Comparison of ENCODE assay signal across 8 cellular contexts in genomic region chr9:135971892-135972291, GRCh38. TPM values are rescaled to one million over a fixed set of nuclear protein-coding genes. Genes with fewer than 3 reads are reported as not detected.
A peak's percentile ranks its signal among the peaks of the same experiment; 100 is the strongest.
DNase-seq lines count a peak whose midpoint lies in the region; ATAC-seq and TF ChIP-seq lines count a peak whose summit lies in the region.

No MANE protein-coding gene starts in this region.

- peaks cover 6 to 38% (median 26%) of the 10 kb centered on the region in 9 donors for H3K4me1 ChIP-seq in heart right ventricle

- ATAC-seq in WTC11: peak; percentile 85
- ATAC-seq in HG02678 (IDR thresholded peaks at IDR 0.05; ENCODE audit: unreplicated experiment): no peak
- ATAC-seq in GM19328 (IDR thresholded peaks at IDR 0.05; ENCODE audit: unreplicated experiment): no peak
- ATAC-seq in heart right ventricle: no peak

- H3K4me1 Mint-ChIP-seq in WTC11 (peaks cover 19% of the 10 kb centered on the region), endothelial cell (ENCODE audit: unreplicated experiment) (peaks cover 7% of the 10 kb centered on the region)

- no peak for TF ChIP-seq CTCF in WTC11 (IDR thresholded peaks at IDR 0.05)
- TF ChIP-seq CTCF in endothelial cell (IDR thresholded peaks at IDR 0.05; ENCODE audit: unreplicated experiment): no peak
- no peak for TF ChIP-seq CTCF in heart right ventricle (IDR thresholded peaks at IDR 0.05)

- H3K36me3 ChIP-seq in heart right ventricle: no peaks in the 10 kb centered on the region

- WGBS in heart right ventricle, 2 donors: 25 to 41% methylated on average over 13 of the region's 13 CpGs

- H3K9me3 ChIP-seq in heart right ventricle: no peaks in the 10 kb centered on the region

- intact Hi-C loops in heart right ventricle (cut with DNase I): no loop called here

- no peak overlapping the region for H3K27ac ChIP-seq in heart right ventricle

- H3K36me3 Mint-ChIP-seq in WTC11 (no peaks in the 10 kb centered on the region), endothelial cell (ENCODE audit: low read depth, unreplicated experiment) (no peaks in the 10 kb centered on the region)

- H3K4me3 Mint-ChIP-seq in WTC11 (no peak overlapping the region), endothelial cell (ENCODE audit: unreplicated experiment) (no peak overlapping the region)

- no peak overlapping the region for H3K4me3 ChIP-seq in heart right ventricle

- POLR2A ChIA-PET in WTC11 (lab: Charles Lee): no interaction called here

- no peaks in the 10 kb centered on the region for H3K27me3 Mint-ChIP-seq in WTC11 (ENCODE audit: low read depth)
- peaks cover 6% of the 10 kb centered on the region for H3K27me3 Mint-ChIP-seq in endothelial cell (ENCODE audit: unreplicated experiment)

- no peak overlapping the region for H3K27ac Mint-ChIP-seq in WTC11
- H3K27ac Mint-ChIP-seq in endothelial cell (ENCODE audit: unreplicated experiment): no peak overlapping the region

- H3K27me3 ChIP-seq in heart right ventricle: peaks cover 0 to 3% (median 0%) of the 10 kb centered on the region in 7 donors

- DNase-seq in HuH-7 (ENCODE audit: low spot score) (peak; percentile 89), WTC11 (ENCODE audit: low spot score) (peak; percentile 98), endothelial cell (ENCODE audit: low spot score) (peak; percentile 67), SHP77 (lab: John Stamatoyannopoulos, UW) (no peak), heart right ventricle (no peak)
- DNase-seq in stimulated activated CD4-positive, alpha-beta T cell treated with anti-CD3 and anti-CD28 coated beads, Interleukin-2, amount 100 ng/mL, for 24 hours: peak; percentile 39 to 49

- H3K9me3 Mint-ChIP-seq in WTC11 (no peaks in the 10 kb centered on the region), endothelial cell (ENCODE audit: unreplicated experiment) (no peaks in the 10 kb centered on the region)

- CTCF ChIA-PET in WTC11 (lab: Charles Lee): interaction anchor here (0.7 kb wide), 1 partner anchor 151 kb away, joined by 4 read pairs; no protein-coding TSS in a partner anchor

TF ChIP-seq in WTC11, 78 proteins besides CTCF, POLR2A, EP300 and RAD21 (continues in another document):
- peak; percentile 79 for TF ChIP-seq ZNF423 (CRISPR knock-in tag; IDR thresholded peaks at IDR 0.05)
- TF ChIP-seq ZNF263 (CRISPR knock-in tag; IDR thresholded peaks at IDR 0.05; ENCODE audit: low read depth): peak; percentile 85
- no peak for TF ChIP-seq GTF2I (CRISPR knock-in tag; conservative IDR thresholded peaks at IDR 0.05)
- peak; percentile 99 for TF ChIP-seq FOXK1 (CRISPR knock-in tag; IDR thresholded peaks at IDR 0.05)
- peak; percentile 95 for TF ChIP-seq ELF4 (CRISPR knock-in tag; IDR thresholded peaks at IDR 0.05; ENCODE audit: low read depth)
- no peak for TF ChIP-seq NFATC4 (CRISPR knock-in tag; IDR thresholded peaks at IDR 0.05)
- TF ChIP-seq FOXP1 (CRISPR knock-in tag; IDR thresholded peaks at IDR 0.05; ENCODE audit: borderline replicate concordance): peak; percentile 100
- TF ChIP-seq CREM (CRISPR knock-in tag; IDR thresholded peaks at IDR 0.05): peak; percentile 94
- peak; percentile 99 for TF ChIP-seq TP53 (CRISPR knock-in tag; IDR thresholded peaks at IDR 0.05)
- peak; percentile 99 for TF ChIP-seq ZBTB43 (CRISPR knock-in tag; IDR thresholded peaks at IDR 0.05)
- TF ChIP-seq ZNF416 (CRISPR knock-in tag; IDR thresholded peaks at IDR 0.05): no peak
- peak; percentile 98 for TF ChIP-seq MAX (CRISPR knock-in tag; IDR thresholded peaks at IDR 0.05)
- TF ChIP-seq ZNF138 (CRISPR knock-in tag; conservative IDR thresholded peaks at IDR 0.05): no peak; the same call in 1 of the 2 replicates
- peak; percentile 99 for TF ChIP-seq CBFB (CRISPR knock-in tag; IDR thresholded peaks at IDR 0.05; ENCODE audit: low read depth)
- TF ChIP-seq SMAD3 (CRISPR knock-in tag; IDR thresholded peaks at IDR 0.05; ENCODE audit: borderline replicate concordance): peak; percentile 100
- no peak for TF ChIP-seq AR (CRISPR knock-in tag; IDR thresholded peaks at IDR 0.05)
- peak; percentile 96 for TF ChIP-seq SP1 (CRISPR knock-in tag; conservative IDR thresholded peaks at IDR 0.05)
- no peak for TF ChIP-seq RORB (CRISPR knock-in tag; IDR thresholded peaks at IDR 0.05)
- TF ChIP-seq STAT6 (CRISPR knock-in tag; conservative IDR thresholded peaks at IDR 0.05; ENCODE audit: low read depth): peak; percentile 96; the same call in 1 of the 2 replicates
- TF ChIP-seq PRRX2 (CRISPR knock-in tag; IDR thresholded peaks at IDR 0.05): peak; percentile 91; the same call in 1 of the 2 replicates
- TF ChIP-seq ZNF317 (CRISPR knock-in tag; IDR thresholded peaks at IDR 0.05; ENCODE audit: borderline replicate concordance, low read depth): peak; percentile 81
- peak; percentile 79; the same call in 1 of the 2 replicates for TF ChIP-seq ERG (CRISPR knock-in tag; IDR thresholded peaks at IDR 0.05)

RNA-seq across cellular contexts. Expression of gene UBAC1, which starts 10.7 kb away (rescaled TPM):
- total RNA-seq in WTC11 (2021) (46.4 to 55.6 TPM (median 53.3 TPM) in 3 replicates), endothelial cell (ENCODE audit: unreplicated experiment) (46.8 TPM), heart right ventricle (100 to 1,000 TPM in 2 of 10 donors, 10 to 100 TPM in 8; 73.8 to 138 (median 85.4) TPM)
- 100 to 1,000 TPM in 1 of 2 donors, 10 to 100 TPM in 1; 83.8 to 172 TPM for polyA plus RNA-seq in heart right ventricle

Comparison
In these comparisons a context has a peak if more than half of its experiments do, and no peak if none do; other contexts are left out.
1. DNase-seq: peak in HuH-7 (single experiment), WTC11 (single experiment), endothelial cell (single experiment) and stimulated activated CD4-positive, alpha-beta T cell treated with anti-CD3 and anti-CD28 coated beads, Interleukin-2, amount 100 ng/mL, for 24 hours (2 of 2); none in SHP77 (0 of 2) and heart right ventricle (0 of 2).